In genomic region chr7:46628389-46628788, GRCh38 we compare ENCODE assay signal across 3 cellular contexts.
TF ChIP-seq lines count a peak whose summit lies in the region.

No MANE protein-coding gene starts in this region.

TF ChIP-seq in IMR-90, 13 proteins besides CTCF, POLR2A, EP300 and RAD21:
- no peak for TF ChIP-seq MAZ (IDR thresholded peaks at IDR 0.05; ENCODE audit: borderline replicate concordance, low read depth, low read length)
- TF ChIP-seq ELK1 (IDR thresholded peaks at IDR 0.05; ENCODE audit: borderline replicate concordance, low read depth, low read length), result no peak
- TF ChIP-seq MAFK (IDR thresholded peaks at IDR 0.05; ENCODE audit: low read depth, low read length), result no peak
- TF ChIP-seq NFE2L2 (IDR thresholded peaks at IDR 0.05; ENCODE audit: low read depth, low read length), result no peak
- no peak for TF ChIP-seq CHD1 (IDR thresholded peaks at IDR 0.05; ENCODE audit: low read depth, low read length)
- TF ChIP-seq BHLHE40 (IDR thresholded peaks at IDR 0.05; ENCODE audit: low read depth, low read length), result no peak
- TF ChIP-seq MXI1 (IDR thresholded peaks at IDR 0.05; ENCODE audit: borderline replicate concordance, low read depth, low read length), result no peak
- no peak for TF ChIP-seq RFX5 (IDR thresholded peaks at IDR 0.05; ENCODE audit: low read depth, low read length)
- TF ChIP-seq FOS (IDR thresholded peaks at IDR 0.05; ENCODE audit: low read depth, low read length), result no peak
- TF ChIP-seq CEBPB (IDR thresholded peaks at IDR 0.05; ENCODE audit: low read depth, low read length), result no peak
- no peak for TF ChIP-seq RCOR1 (IDR thresholded peaks at IDR 0.05; ENCODE audit: insufficient replicate concordance, low read length)
- no peak for TF ChIP-seq USF2 (IDR thresholded peaks at IDR 0.05; ENCODE audit: low read depth, low read length)
- no peak for TF ChIP-seq SMC3 (IDR thresholded peaks at IDR 0.05; ENCODE audit: low read depth, low read length)

TF ChIP-seq in GM12878, 131 proteins besides CTCF, POLR2A, EP300 and RAD21:
- TF ChIP-seq ASH2L (IDR thresholded peaks at IDR 0.05; ENCODE audit: borderline replicate concordance, low read depth), result no peak
- no peak for TF ChIP-seq NR2F1 (conservative IDR thresholded peaks at IDR 0.05)
- no peak for TF ChIP-seq CHD4 (IDR thresholded peaks at IDR 0.05)
- TF ChIP-seq BCL3 (IDR thresholded peaks at IDR 0.05; ENCODE audit: borderline replicate concordance, insufficient read depth, low read depth, low read length, poor library complexity, severe bottlenecking), result no peak
- TF ChIP-seq BRCA1 (IDR thresholded peaks at IDR 0.05; ENCODE audit: low read depth, low read length), result no peak
- TF ChIP-seq KAT2A (conservative IDR thresholded peaks at IDR 0.05; ENCODE audit: control insufficient read depth, low read depth, low read length), result no peak
TF ChIP-seq in GM12878: peak in this region for 0.

TF ChIP-seq in HepG2, 621 proteins besides CTCF, POLR2A, EP300 and RAD21:
- TF ChIP-seq ZBTB44 (CRISPR knock-in tag; IDR thresholded peaks at IDR 0.05) (no peak), PCBP1 (IDR thresholded peaks at IDR 0.05; ENCODE audit: borderline replicate concordance, low read depth, low read length) (no peak), ZNF253 (CRISPR knock-in tag; IDR thresholded peaks at IDR 0.05; ENCODE audit: borderline replicate concordance) (no peak), ZNF17 (CRISPR knock-in tag; IDR thresholded peaks at IDR 0.05) (no peak), SYNCRIP (IDR thresholded peaks at IDR 0.05; ENCODE audit: insufficient read depth, low read depth, low read length) (no peak), RARG (CRISPR knock-in tag; IDR thresholded peaks at IDR 0.05; ENCODE audit: low read depth) (no peak), ATM (IDR thresholded peaks at IDR 0.05; ENCODE audit: borderline replicate concordance) (no peak), NCOA2 (CRISPR knock-in tag; IDR thresholded peaks at IDR 0.05) (no peak), PREB (CRISPR knock-in tag; IDR thresholded peaks at IDR 0.05) (no peak), ZNF790 (CRISPR knock-in tag; IDR thresholded peaks at IDR 0.05; ENCODE audit: borderline replicate concordance) (no peak), SRF (IDR thresholded peaks at IDR 0.05; ENCODE audit: low read depth, low read length) (no peak)
